Comparison of ENCODE assay signal across 25 cellular contexts in the genomic region with DNA sequence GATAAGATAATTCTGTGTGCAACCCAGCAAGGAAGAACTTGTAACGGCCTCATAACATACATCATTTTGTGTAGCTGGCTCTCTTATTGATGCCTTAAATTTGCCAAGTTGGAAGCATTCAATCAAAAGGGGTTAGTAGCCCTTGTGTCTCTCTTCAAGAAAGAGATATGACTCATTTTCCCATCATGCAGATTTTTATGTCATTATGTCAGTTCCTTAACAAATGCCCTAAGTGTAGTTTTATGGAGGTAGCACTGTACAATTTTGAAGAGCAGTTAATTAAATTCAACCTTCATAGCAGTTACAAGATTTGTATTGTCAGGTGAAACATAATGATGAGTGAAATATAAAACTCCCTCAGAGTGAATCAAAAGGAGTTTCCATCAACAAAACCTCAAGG.
"Had no signal": no experiment of that assay in that cellular context is flagged by ENCODE, and none has a peak within 500 bp of the region (broad histone marks: within the 10 kb centered on the region; RNA-seq: fewer than 3 reads in every experiment).

No MANE protein-coding gene starts in this region.

- H3K4me3 ChIP-seq: ascending aorta, SJSA1 had no signal

- DNase-seq: activated CD4-positive, alpha-beta T cell treated with anti-CD3 and anti-CD28 coated beads for 48 hours; activated CD4-positive, alpha-beta T cell treated with anti-CD3 and anti-CD28 coated beads, Interleukin-2, amount 50 U/mL, for 4 hours; activated CD4-positive, CD25-positive, alpha-beta regulatory T cell treated with anti-CD3 and anti-CD28 coated beads, Interleukin-2, amount 50 U/mL, for 72 hours; activated CD8-positive, alpha-beta memory T cell treated with anti-CD3 and anti-CD28 coated beads, Interleukin-2, amount 50 U/mL, for 48 hours; activated CD8-positive, alpha-beta T cell treated with anti-CD3 and anti-CD28 coated beads, Interleukin-2, amount 10 ng/mL, durations not matched to agents 7 days and 5 days; activated naive CD8-positive, alpha-beta T cell treated with anti-CD3 and anti-CD28 coated beads, Interleukin-2, amount 50 U/mL, for 24 hours; activated T-cell treated with anti-CD3 and anti-CD28 coated beads, Interleukin-2, amount 50 U/mL, for 1 hour; amniotic stem cell; cerebellar nuclear complex; KG1; NCI-H1092; NCI-H1417; NCI-H1930; NCI-H345; NCI-H510A; NCI-H526 treated with DMSO at 0.1 percent for 48 hours; NCI-H82; Right ventricle myocardium superior; T-helper 17 cell; T-helper 9 cell had no signal

- H3K27me3 ChIP-seq: ascending aorta, SJSA1 had no signal

- H3K4me1 ChIP-seq: ascending aorta, SJSA1 had no signal

- H3K9me3 ChIP-seq: ascending aorta, SJSA1 had no signal

- ATAC-seq: activated CD8-positive, alpha-beta T cell treated with anti-CD3 and anti-CD28 coated beads, Interleukin-2, amount 10 ng/mL, durations not matched to agents 7 days and 5 days; activated naive CD8-positive, alpha-beta T cell treated with anti-CD3 and anti-CD28 coated beads, Interleukin-2, amount 50 U/mL, for 24 hours; Panc1; T-helper 17 cell; WTC11 had no signal

- H3K36me3 ChIP-seq: ascending aorta, SJSA1 had no signal

- H3K27ac ChIP-seq: ascending aorta, RWPE1, SJSA1 had no signal
